Comparison of ENCODE assay signal across 1 cellular context in the genomic region with DNA sequence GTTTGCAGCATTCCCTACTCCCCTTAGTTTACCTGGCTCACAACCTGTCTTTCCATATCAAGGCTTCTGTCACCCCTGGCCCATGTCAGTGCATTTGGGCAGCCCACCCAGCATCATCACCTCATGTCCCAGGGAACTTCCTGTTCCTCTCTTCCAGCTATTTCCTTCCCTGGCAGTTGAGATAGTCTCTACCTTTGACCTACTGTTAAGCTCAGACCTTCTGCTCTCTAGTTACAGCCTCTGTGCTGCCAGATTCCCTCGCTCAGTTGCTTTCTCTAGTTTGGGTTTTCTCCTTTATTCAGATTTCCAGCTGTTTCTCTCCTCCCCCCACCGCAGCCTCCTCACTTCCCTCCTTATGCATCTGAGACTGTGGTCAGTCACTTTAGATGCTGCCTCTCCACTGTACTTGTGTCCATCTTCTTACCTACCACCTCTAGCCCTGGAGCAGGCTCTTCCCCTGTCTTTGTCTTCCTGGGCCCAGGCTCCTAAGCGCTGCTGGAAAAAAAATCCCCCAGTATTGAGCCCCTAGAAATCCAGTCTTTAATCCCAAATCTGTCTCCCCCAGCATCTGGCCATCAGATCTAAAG.
TF ChIP-seq lines count a peak whose summit lies in the region.

No MANE protein-coding gene starts in this region.

TF ChIP-seq in H1, 55 proteins besides CTCF, POLR2A, EP300 and RAD21:
- TF ChIP-seq SAP30 (IDR thresholded peaks at IDR 0.05; ENCODE audit: insufficient read depth, insufficient replicate concordance, low read length) (no peak), JUN (IDR thresholded peaks at IDR 0.05; ENCODE audit: low read depth, low read length) (no peak), MAFK (IDR thresholded peaks at IDR 0.05; ENCODE audit: low read depth, low read length) (no peak), RXRA (IDR thresholded peaks at IDR 0.05; ENCODE audit: insufficient read depth, low read depth, low read length) (no peak), EZH2 (IDR thresholded peaks at IDR 0.05; ENCODE audit: low read depth, low read length, severe bottlenecking) (no peak), TEAD4 (IDR thresholded peaks at IDR 0.05; ENCODE audit: low read depth, low read length) (no peak), CHD2 (IDR thresholded peaks at IDR 0.05; ENCODE audit: low read length) (no peak), SIN3A (conservative IDR thresholded peaks at IDR 0.05 in 1 of 2, IDR thresholded peaks at IDR 0.05 in 1 of 2; ENCODE audit: low read depth in 1 of 2, low read length in 2 of 2) (no peak), SUZ12 (IDR thresholded peaks at IDR 0.05; ENCODE audit: low read length) (no peak)
